Comparison of ENCODE assay signal across 17 cellular contexts in genomic region chr1:197806718-197807117, GRCh38. TPM values are rescaled to one million over a fixed set of nuclear protein-coding genes. Genes with fewer than 3 reads are reported as not detected.
DNase-seq lines count a peak whose midpoint lies in the region; ATAC-seq and TF ChIP-seq lines count a peak whose summit lies in the region.
"Had no signal": no experiment of that assay in that cellular context is flagged by ENCODE, and none has a peak within 500 bp of the region (broad histone marks: within the 10 kb centered on the region; RNA-seq: fewer than 3 reads in every experiment).

No MANE protein-coding gene starts in this region.

- 0 out of 2 replicates have a peak, but pooled peaks cover 3% of the 10 kb centered on the region for H3K4me1 ChIP-seq in DND-41 (ENCODE audit: insufficient read depth, low read length)
- H3K4me1 ChIP-seq: BLaER1 had no signal

- no peak overlapping the region for H3K9ac ChIP-seq in DND-41 (ENCODE audit: low read depth, low read length)
- H3K9ac ChIP-seq: BLaER1 had no signal

- ATAC-seq in DND-41 (ENCODE audit: insufficient read depth, low read depth) (peak; percentile 54; the same call in 1 of the 3 replicates), GM19452 (IDR thresholded peaks at IDR 0.05; ENCODE audit: unreplicated experiment) (peak; percentile 46), HG03342 (IDR thresholded peaks at IDR 0.05; ENCODE audit: unreplicated experiment) (peak; percentile 19)
- ATAC-seq: K562 had no signal

- no peaks in the 10 kb centered on the region for H4K20me1 ChIP-seq in DND-41 (ENCODE audit: insufficient read depth, low read length)
- H4K20me1 ChIP-seq: BLaER1 had no signal

- H3K9me3 ChIP-seq in DND-41 (ENCODE audit: insufficient read depth, low read length, severe bottlenecking) = peaks cover 3% of the 10 kb centered on the region

- H3K4me3 Mint-ChIP-seq in activated T-helper 2 cell treated with anti-CD3 and anti-CD28 coated beads, Interferon-gamma antibody, Interleukin-2, Interleukin-4, amounts not matched to agents 10 μg/mL and 5 μg/mL and 100 μg/mL, durations not matched to agents 14 hours and 24 hours and 36 hours (ENCODE audit: low read depth) = no peak overlapping the region
- H3K4me3 Mint-ChIP-seq: T-helper 1 cell treated with Interleukin-12 subunit alpha and Interleukin-12 subunit beta and Interleukin-4 antibody, amounts not matched to agents 30 μg/mL and 1 μg/mL, for 36 hours had no signal

- H3K79me2 ChIP-seq in DND-41 (ENCODE audit: insufficient read depth, low read length) = no peaks in the 10 kb centered on the region

- H3K4me2 ChIP-seq in DND-41 (ENCODE audit: insufficient read depth, low read length) = no peak overlapping the region
- H3K4me2 ChIP-seq: BLaER1 had no signal

- H2AFZ ChIP-seq in DND-41 (ENCODE audit: low read depth, low read length) = no peak overlapping the region

- intact Hi-C loops in activated T-helper 2 cell treated with anti-CD3 and anti-CD28 coated beads, Interferon-gamma antibody, Interleukin-2, Interleukin-4, amounts not matched to agents 10 μg/mL and 5 μg/mL and 100 μg/mL, durations not matched to agents 14 hours and 24 hours and 36 hours (cut with micrococcal nuclease) = loop anchor here (1.0 kb wide), 1 partner anchor 29 kb away; no protein-coding TSS in a partner anchor

- DNase-seq in DND-41 = no peak
- peak; percentile 25 for DNase-seq in OCI-M1 (lab: John Stamatoyannopoulos, UW)
- DNase-seq in inferior parietal cortex (ENCODE audit: extremely low spot score) = no peak
- DNase-seq in activated T-helper 2 cell treated with anti-CD3 and anti-CD28 coated beads, Interferon-gamma antibody, Interleukin-2, Interleukin-4, amounts not matched to agents 10 μg/mL and 5 μg/mL and 100 μg/mL, durations not matched to agents 14 hours and 24 hours and 36 hours (ENCODE audit: low spot score) = no peak
- no peak for DNase-seq in KG1 (lab: John Stamatoyannopoulos, UW)
- DNase-seq in activated naive CD4-positive, alpha-beta T cell treated with Interleukin-2 at 50 U/mL for 16 hours = no peak
- DNase-seq: GDM1, H7, NCI-H1436 treated with DMSO at 0.1 percent for 48 hours, NCI-H2081 treated with DMSO at 0.1 percent for 48 hours, NCI-H510A treated with DMSO at 0.1 percent for 48 hours, SIG-M5 had no signal

- H3K27me3 Mint-ChIP-seq in activated T-helper 2 cell treated with anti-CD3 and anti-CD28 coated beads, Interferon-gamma antibody, Interleukin-2, Interleukin-4, amounts not matched to agents 10 μg/mL and 5 μg/mL and 100 μg/mL, durations not matched to agents 14 hours and 24 hours and 36 hours (ENCODE audit: low read depth) = peaks cover 6% of the 10 kb centered on the region

- no peak overlapping the region for H3K27ac ChIP-seq in DND-41 (ENCODE audit: low read length)
- H3K27ac ChIP-seq: BLaER1 had no signal

- peaks cover 5% of the 10 kb centered on the region for H3K9me3 Mint-ChIP-seq in activated T-helper 2 cell treated with anti-CD3 and anti-CD28 coated beads, Interferon-gamma antibody, Interleukin-2, Interleukin-4, amounts not matched to agents 10 μg/mL and 5 μg/mL and 100 μg/mL, durations not matched to agents 14 hours and 24 hours and 36 hours

- no peaks in the 10 kb centered on the region for H3K27me3 ChIP-seq in DND-41 (ENCODE audit: insufficient read depth, low read length, poor library complexity)
- H3K27me3 ChIP-seq: BLaER1 had no signal

- H3K27ac Mint-ChIP-seq in activated T-helper 2 cell treated with anti-CD3 and anti-CD28 coated beads, Interferon-gamma antibody, Interleukin-2, Interleukin-4, amounts not matched to agents 10 μg/mL and 5 μg/mL and 100 μg/mL, durations not matched to agents 14 hours and 24 hours and 36 hours = no peak overlapping the region
- H3K27ac Mint-ChIP-seq: T-helper 1 cell treated with Interleukin-12 subunit alpha and Interleukin-12 subunit beta and Interleukin-4 antibody, amounts not matched to agents 30 μg/mL and 1 μg/mL, for 36 hours had no signal

- no peak for TF ChIP-seq CTCF in DND-41 (IDR thresholded peaks at IDR 0.05; ENCODE audit: borderline replicate concordance, extremely low read depth, low read length, poor library complexity, severe bottlenecking)

- H3K4me1 Mint-ChIP-seq in activated T-helper 2 cell treated with anti-CD3 and anti-CD28 coated beads, Interferon-gamma antibody, Interleukin-2, Interleukin-4, amounts not matched to agents 10 μg/mL and 5 μg/mL and 100 μg/mL, durations not matched to agents 14 hours and 24 hours and 36 hours (ENCODE audit: low read depth) = peaks cover 18% of the 10 kb centered on the region

- H3K36me3 ChIP-seq in DND-41 (ENCODE audit: insufficient read depth, low read length) = no peaks in the 10 kb centered on the region
- H3K36me3 ChIP-seq: BLaER1 had no signal

- no peak overlapping the region for H3K4me3 ChIP-seq in DND-41 (ENCODE audit: low read depth in 1 of 2, low read length in 2 of 2)
- H3K4me3 ChIP-seq: BLaER1, K562 had no signal

- no peaks in the 10 kb centered on the region for H3K36me3 Mint-ChIP-seq in activated T-helper 2 cell treated with anti-CD3 and anti-CD28 coated beads, Interferon-gamma antibody, Interleukin-2, Interleukin-4, amounts not matched to agents 10 μg/mL and 5 μg/mL and 100 μg/mL, durations not matched to agents 14 hours and 24 hours and 36 hours (ENCODE audit: low read depth)

RNA-seq across cellular contexts. Expression of gene DENND1B, which starts 31.4 kb away (rescaled TPM):
- 18.2 and 19.0 TPM in 2 replicates for total RNA-seq in activated T-helper 2 cell treated with anti-CD3 and anti-CD28 coated beads, Interferon-gamma antibody, Interleukin-2, Interleukin-4, amounts not matched to agents 10 μg/mL and 5 μg/mL and 100 μg/mL, durations not matched to agents 14 hours and 24 hours and 36 hours
